ENCODE assay signal across 11 cellular contexts in genomic region chr1:16151985-16152384, GRCh38. TPM values are rescaled to one million over a fixed set of nuclear protein-coding genes. Genes with fewer than 3 reads are reported as not detected.
DNase-seq lines count a peak whose midpoint lies in the region; ATAC-seq and TF ChIP-seq lines count a peak whose summit lies in the region.
"Had no signal": no experiment of that assay in that cellular context is flagged by ENCODE, and none has a peak within 500 bp of the region (broad histone marks: within the 10 kb centered on the region; RNA-seq: fewer than 3 reads in every experiment).

No MANE protein-coding gene starts in this region.

- H3K4me3 Mint-ChIP-seq in endothelial cell (ENCODE audit: unreplicated experiment) (peak overlapping the region; percentile 69), neural crest cell (peak overlapping the region; percentile 75)

- TF ChIP-seq CTCF in right atrium auricular region (IDR thresholded peaks at IDR 0.05): no peak
- no peak for TF ChIP-seq CTCF in endothelial cell (IDR thresholded peaks at IDR 0.05; ENCODE audit: unreplicated experiment)
- TF ChIP-seq CTCF in neural crest cell (conservative IDR thresholded peaks at IDR 0.05): no peak

- H3K4me3 ChIP-seq in right atrium auricular region: peak overlapping the region in 1 of 2 donors; percentile 94

- no peaks in the 10 kb centered on the region for H3K27me3 ChIP-seq in right atrium auricular region

- no peaks in the 10 kb centered on the region for H3K9me3 ChIP-seq in right atrium auricular region
- H3K9me3 ChIP-seq: neutrophil had no signal

- H3K9me3 Mint-ChIP-seq in endothelial cell (ENCODE audit: unreplicated experiment): no peaks in the 10 kb centered on the region
- no peaks in the 10 kb centered on the region for H3K9me3 Mint-ChIP-seq in neural crest cell

- ATAC-seq in Right ventricle myocardium inferior (no peak), GM21381 (IDR thresholded peaks at IDR 0.05; ENCODE audit: unreplicated experiment) (no peak)

- H3K27me3 Mint-ChIP-seq in endothelial cell (ENCODE audit: unreplicated experiment) (peaks cover 15% of the 10 kb centered on the region), neural crest cell (ENCODE audit: low read depth) (no peaks in the 10 kb centered on the region)

- intact Hi-C loops in Right ventricle myocardium inferior (cut with DNase I): no loop called here

- DNase-seq in right atrium auricular region (ENCODE audit: low spot score) (no peak), Right ventricle myocardium inferior (ENCODE audit: missing footprints) (no peak), endothelial cell (ENCODE audit: low spot score) (no peak), neural crest cell (ENCODE audit: low read depth, low spot score) (no peak), superior temporal gyrus (ENCODE audit: extremely low spot score) (no peak), anterior cingulate cortex (lab: John Stamatoyannopoulos, UW) (no peak), NCI-H526 (lab: John Stamatoyannopoulos, UW) (no peak)
- DNase-seq: activated CD4-positive, alpha-beta T cell treated with anti-CD3 and anti-CD28 coated beads for 48 hours; NCI-H345 had no signal

- H3K27ac ChIP-seq in right atrium auricular region: peak overlapping the region; percentile 93 to 96
- H3K27ac ChIP-seq: neutrophil had no signal

- H3K27ac Mint-ChIP-seq in endothelial cell (ENCODE audit: unreplicated experiment): peak overlapping the region; percentile 95
- no peak overlapping the region for H3K27ac Mint-ChIP-seq in neural crest cell (ENCODE audit: unreplicated experiment)

- H3K36me3 Mint-ChIP-seq in endothelial cell (ENCODE audit: low read depth, unreplicated experiment) (peaks cover 27% of the 10 kb centered on the region), neural crest cell (ENCODE audit: low read depth) (peaks cover 11% of the 10 kb centered on the region)

- H3K36me3 ChIP-seq in right atrium auricular region: peaks cover 35% of the 10 kb centered on the region
- H3K36me3 ChIP-seq: neutrophil had no signal

- peaks cover 0 to 87% of the 10 kb centered on the region in 2 donors for H3K4me1 ChIP-seq in right atrium auricular region

- H3K4me1 Mint-ChIP-seq in endothelial cell (ENCODE audit: unreplicated experiment) (peaks cover 55% of the 10 kb centered on the region), neural crest cell (peaks cover 45% of the 10 kb centered on the region)

RNA-seq across cellular contexts. Expression of gene EPHA2, which starts 3.9 kb away (rescaled TPM):
- 10 to 100 TPM; 17.5 to 43.5 TPM for total RNA-seq in right atrium auricular region
- 7.3 TPM for total RNA-seq in Right ventricle myocardium inferior
- total RNA-seq in endothelial cell (ENCODE audit: unreplicated experiment): 109 TPM
- 21.7 and 25.0 TPM in 2 replicates for total RNA-seq in neural crest cell
